Comparison of ENCODE assay signal across 8 cellular contexts in the genomic region with DNA sequence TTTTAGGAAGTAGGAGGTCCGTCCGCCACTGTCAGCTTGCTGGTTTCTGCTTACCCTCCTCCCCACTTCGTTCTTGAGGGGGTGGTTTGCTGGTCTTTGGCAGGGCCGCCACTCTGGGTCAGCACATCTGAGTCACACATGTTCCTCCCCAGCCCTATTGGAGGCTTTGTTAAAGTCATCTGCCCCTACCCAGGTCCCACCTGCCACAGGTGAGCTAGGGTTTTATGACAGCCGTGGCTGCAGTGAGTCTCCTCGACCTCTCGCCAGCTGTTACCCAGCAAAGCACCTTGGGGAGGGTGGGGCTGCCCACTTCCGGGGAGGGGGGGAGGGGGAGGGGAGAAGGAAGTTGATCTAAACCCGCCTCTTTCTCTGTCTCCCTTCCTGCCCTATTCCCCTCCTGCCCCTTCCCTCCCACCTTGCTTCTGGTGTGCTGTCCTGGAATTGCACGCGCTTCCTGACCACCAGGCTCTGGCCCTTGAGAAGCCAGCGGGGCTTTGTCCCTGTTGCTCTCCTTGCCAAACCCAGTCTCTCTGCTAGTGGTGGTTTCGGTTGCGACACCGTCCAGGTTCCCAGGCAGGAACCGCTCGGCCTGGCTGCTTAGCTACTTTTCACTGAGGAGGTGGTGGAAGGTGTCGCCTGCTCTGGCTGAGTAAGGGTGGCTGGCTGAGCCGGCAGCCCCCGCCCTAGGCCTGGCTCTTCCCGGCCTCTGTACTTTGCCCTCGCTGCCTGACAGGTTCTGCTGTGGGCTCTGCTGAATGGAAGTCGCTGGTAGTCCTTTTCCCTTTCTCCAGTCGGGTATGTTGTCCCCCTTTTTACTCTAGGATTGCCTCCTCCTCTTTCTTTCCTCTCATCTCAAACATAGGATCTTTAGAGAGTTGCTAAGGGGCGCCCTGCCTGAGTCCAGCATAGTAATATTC. TPM values are rescaled to one million over a fixed set of nuclear protein-coding genes. Genes with fewer than 3 reads are reported as not detected.
DNase-seq lines count a peak whose midpoint lies in the region; ATAC-seq and TF ChIP-seq lines count a peak whose summit lies in the region.

No MANE protein-coding gene starts in this region.

- no peaks in the 10 kb centered on the region for H3K27me3 Mint-ChIP-seq in activated CD4-positive, alpha-beta T cell treated with anti-CD3 and anti-CD28 coated beads for 36 hours

- H3K9me3 Mint-ChIP-seq in activated CD4-positive, alpha-beta T cell treated with anti-CD3 and anti-CD28 coated beads for 36 hours (ENCODE audit: low read depth) = no peaks in the 10 kb centered on the region

- peaks cover 25% of the 10 kb centered on the region for H3K4me1 ChIP-seq in GM23248 (ENCODE audit: insufficient read depth)
- peaks cover 19% of the 10 kb centered on the region for H3K4me1 ChIP-seq in mesendoderm (ENCODE audit: control insufficient read depth, low read depth, low read length)

- no peak overlapping the region for H2BK15ac ChIP-seq in mesendoderm (replicated peaks; ENCODE audit: low read depth)

- H2AFZ ChIP-seq in GM23248 = no peak overlapping the region

- H3K4me3 ChIP-seq in GM23248 (peak overlapping the region; percentile 48), coronary artery (peak overlapping the region; percentile 60), mesendoderm (ENCODE audit: low read length) (no peak overlapping the region)

- no peaks in the 10 kb centered on the region for H3K9me2 ChIP-seq in GM23248 (ENCODE audit: insufficient read depth)

- H3K23ac ChIP-seq in mesendoderm (ENCODE audit: low read length) = peak overlapping the region; percentile 37

- POLR2A ChIA-PET in activated CD4-positive, alpha-beta T cell treated with anti-CD3 and anti-CD28 coated beads for 36 hours (lab: Charles Lee) = no interaction called here

- peak overlapping the region; percentile 56 for H3K9ac ChIP-seq in GM23248
- peak overlapping the region; percentile 80 for H3K9ac ChIP-seq in mesendoderm (ENCODE audit: low read length)

- H3K4me3 Mint-ChIP-seq in activated CD4-positive, alpha-beta T cell treated with anti-CD3 and anti-CD28 coated beads for 36 hours = peak overlapping the region; percentile 81

- peaks cover 12% of the 10 kb centered on the region for H3K36me3 Mint-ChIP-seq in activated CD4-positive, alpha-beta T cell treated with anti-CD3 and anti-CD28 coated beads for 36 hours (ENCODE audit: low read depth)

- no peak overlapping the region for H4K8ac ChIP-seq in mesendoderm (ENCODE audit: low read depth, low read length)

- H4K20me1 ChIP-seq in GM23248 (ENCODE audit: insufficient read depth) = peaks cover 5% of the 10 kb centered on the region; the same call in 1 of the 2 replicates

- no peak overlapping the region for H2BK120ac ChIP-seq in mesendoderm (ENCODE audit: low read depth, low read length)

- H3K9me3 ChIP-seq in GM23248 (ENCODE audit: low read depth) = no peaks in the 10 kb centered on the region

- DNase-seq in DMS153 treated with DMSO at 0.1 percent for 48 hours (lab: John Stamatoyannopoulos, UW; ENCODE audit: unreplicated experiment) = peak; percentile 72
- peak; percentile 78 for DNase-seq in GM23248
- peak; percentile 25 for DNase-seq in NCI-H1105 treated with DMSO at 0.1 percent for 48 hours (lab: John Stamatoyannopoulos, UW)
- peak; percentile 83 for DNase-seq in activated CD4-positive, alpha-beta T cell treated with anti-CD3 and anti-CD28 coated beads for 36 hours
- no peak for DNase-seq in coronary artery (ENCODE audit: low spot score)
- peak; percentile 90 for DNase-seq in mesendoderm
- DNase-seq in stimulated activated CD8-positive, alpha-beta memory T cell treated with anti-CD3 and anti-CD28 coated beads, Interleukin-2, amount 100 ng/mL, for 48 hours (ENCODE audit: low read depth in 2 of 2) = peak; percentile 42
- no peak for DNase-seq in HuH-7.5 (ENCODE audit: low spot score)

- H3K4ac ChIP-seq in mesendoderm (ENCODE audit: low read depth, low read length) = peak overlapping the region; percentile 21

- H3F3A ChIP-seq in GM23248 (ENCODE audit: insufficient read depth) = no peaks in the 10 kb centered on the region

- peak overlapping the region; percentile 94 for H3K56ac ChIP-seq in mesendoderm (ENCODE audit: low read length)

- in situ Hi-C loops in GM23248 (cut with MboI) = no loop called here

- 24 to 28% methylated on average over 24 to 25 of the region's 25 CpGs for WGBS in GM23248 (ENCODE audit: low coverage in 1 of 2, low lambda C conversion rate in 2 of 2, missing lambda C conversion rate in 2 of 2), 2 experiments
- WGBS in mesendoderm (ENCODE audit: extremely low coverage, insufficient coverage, low lambda C conversion rate) = no CpG with 5 or more reads among the region's 25 CpGs

- CTCF ChIA-PET in activated CD4-positive, alpha-beta T cell treated with anti-CD3 and anti-CD28 coated beads for 36 hours (lab: Charles Lee) = interaction anchor here (0.9 to 1.5 kb wide), 3 partner anchors 10 to 19 kb away, joined by 4 to 5 read pairs (median 5); no protein-coding TSS in a partner anchor

- peak overlapping the region; percentile 7 for H3K18ac ChIP-seq in mesendoderm (ENCODE audit: low read length)

- peak overlapping the region; percentile 92 for H3K27ac Mint-ChIP-seq in activated CD4-positive, alpha-beta T cell treated with anti-CD3 and anti-CD28 coated beads for 36 hours

- H3K4me2 ChIP-seq in GM23248 (ENCODE audit: unreplicated experiment) = peak overlapping the region; percentile 57
- H3K4me2 ChIP-seq in mesendoderm (ENCODE audit: low read length) = peak overlapping the region; percentile 57

- H2BK5ac ChIP-seq in mesendoderm (ENCODE audit: low read length) = peak overlapping the region; percentile 90

- peak; percentile 88 for ATAC-seq in activated CD4-positive, alpha-beta T cell treated with anti-CD3 and anti-CD28 coated beads for 36 hours

- H3K79me2 ChIP-seq in GM23248 (ENCODE audit: insufficient read depth) (peaks cover 100% of the 10 kb centered on the region), mesendoderm (ENCODE audit: control insufficient read depth, insufficient read depth, low read length) (peaks cover 51% of the 10 kb centered on the region)

- no peak overlapping the region for H4K5ac ChIP-seq in mesendoderm (ENCODE audit: low read length)

- H3K36me3 ChIP-seq in GM23248 (ENCODE audit: low read depth) (no peaks in the 10 kb centered on the region), mesendoderm (ENCODE audit: control insufficient read depth, insufficient read depth, low read length) (no peaks in the 10 kb centered on the region)

- H3K27ac ChIP-seq in GM23248 (peak overlapping the region; percentile 65), coronary artery (peak overlapping the region; percentile 54 to 67), mesendoderm (ENCODE audit: low read depth, low read length) (peak overlapping the region; percentile 45)

- TF ChIP-seq CTCF in coronary artery (IDR thresholded peaks at IDR 0.05) = no peak

- peaks cover 37% of the 10 kb centered on the region for H3K79me1 ChIP-seq in mesendoderm (ENCODE audit: low read length)

- H3K4me1 Mint-ChIP-seq in activated CD4-positive, alpha-beta T cell treated with anti-CD3 and anti-CD28 coated beads for 36 hours = peaks cover 75% of the 10 kb centered on the region

- peak overlapping the region; percentile 77 for H2AK5ac ChIP-seq in mesendoderm (ENCODE audit: low read length)

- H3K27me3 ChIP-seq in GM23248 (replicated peaks; ENCODE audit: insufficient read depth) (no peaks in the 10 kb centered on the region), mesendoderm (ENCODE audit: insufficient read depth, low read length, poor library complexity) (no peaks in the 10 kb centered on the region)

- intact Hi-C loops in activated CD4-positive, alpha-beta T cell treated with anti-CD3 and anti-CD28 coated beads for 36 hours (cut with DNase I, micrococcal nuclease) = loop anchor here (1.0 to 5.0 kb wide), 6 partner anchors 22 to 51 kb away; a partner anchor contains a TSS

RNA-seq across cellular contexts. Expression of a gene that starts 28.5 kb away (rescaled TPM):
- total RNA-seq in GM23248 (2014; rRNA removed; shearing (Covaris generic)) = 0.89 and 1.8 TPM in 2 replicates
- polyA plus RNA-seq in GM23248 (2016; fragmentation: Nextera tagmentation; extraction: Ambion mirVana) = 0.24 TPM in 1 of 2 replicates, not detected in the other
- total RNA-seq in activated CD4-positive, alpha-beta T cell treated with anti-CD3 and anti-CD28 coated beads for 36 hours = under 1 TPM; 0.37 TPM
- polyA plus RNA-seq in mesendoderm (2013, experiment 1 of 2) = 35.7 TPM
- 36.5 TPM for polyA plus RNA-seq in mesendoderm (2013, experiment 2 of 2)

RNA-seq across cellular contexts. Expression of a gene that starts 49.5 kb away (rescaled TPM):
- total RNA-seq in GM23248 (2014; rRNA removed; shearing (Covaris generic)) = 14.8 and 15.8 TPM in 2 replicates
- 8.6 and 8.9 TPM in 2 replicates for polyA plus RNA-seq in GM23248 (2016; fragmentation: Nextera tagmentation; extraction: Ambion mirVana)
- 10 to 100 TPM; 24.3 to 24.9 TPM for total RNA-seq in activated CD4-positive, alpha-beta T cell treated with anti-CD3 and anti-CD28 coated beads for 36 hours
- polyA plus RNA-seq in mesendoderm (2013, experiment 1 of 2) = 44.0 TPM
- 44.6 TPM for polyA plus RNA-seq in mesendoderm (2013, experiment 2 of 2)

RNA-seq across cellular contexts. Expression of a gene that starts 50.4 kb away (rescaled TPM):
- 11.7 and 27.9 TPM in 2 replicates for total RNA-seq in GM23248 (2014; rRNA removed; shearing (Covaris generic))
- 10.3 and 12.0 TPM in 2 replicates for polyA plus RNA-seq in GM23248 (2016; fragmentation: Nextera tagmentation; extraction: Ambion mirVana)
- 10 to 100 TPM; 13.7 to 15.9 TPM for total RNA-seq in activated CD4-positive, alpha-beta T cell treated with anti-CD3 and anti-CD28 coated beads for 36 hours
- 20.3 TPM for polyA plus RNA-seq in mesendoderm (2013, experiment 1 of 2)
- 19.6 TPM for polyA plus RNA-seq in mesendoderm (2013, experiment 2 of 2)

Comparison
In these comparisons a context has a peak if more than half of its experiments do, and no peak if none do; other contexts are left out.
1. DNase-seq: peak in DMS153 treated with DMSO at 0.1 percent for 48 hours (single experiment), GM23248 (single experiment), NCI-H1105 treated with DMSO at 0.1 percent for 48 hours (single experiment), activated CD4-positive, alpha-beta T cell treated with anti-CD3 and anti-CD28 coated beads for 36 hours (single experiment), mesendoderm (single experiment) and stimulated activated CD8-positive, alpha-beta memory T cell treated with anti-CD3 and anti-CD28 coated beads, Interleukin-2, amount 100 ng/mL, for 48 hours (2 of 2); none in coronary artery (single experiment) and HuH-7.5 (single experiment).
2. Peak in every context shown above with its lines, with median percentiles within 50 percentile points of each other: H3K27ac ChIP-seq.